11 cellular contexts compared by ENCODE assay signal in the genomic region with DNA sequence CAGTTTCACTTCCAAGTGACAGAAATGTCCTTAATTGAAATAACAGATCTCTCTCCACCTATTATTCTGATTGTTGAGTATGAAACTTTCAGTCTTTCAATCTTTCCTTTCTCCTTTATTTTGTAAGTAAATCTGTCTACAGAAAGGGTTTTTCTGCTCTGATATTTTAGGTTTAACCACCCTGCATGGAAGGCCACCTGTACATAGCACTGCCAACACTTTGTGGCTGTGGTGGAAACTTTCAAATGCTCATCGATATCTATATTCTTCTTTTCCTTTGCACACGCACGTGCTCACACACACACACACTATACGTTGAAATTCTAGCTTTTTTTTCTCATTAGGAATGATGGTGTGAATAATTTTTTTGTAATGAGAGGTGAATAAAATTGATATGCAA.
"Had no signal": no experiment of that assay in that cellular context is flagged by ENCODE, and none has a peak within 500 bp of the region (broad histone marks: within the 10 kb centered on the region; RNA-seq: fewer than 3 reads in every experiment).

No MANE protein-coding gene starts in this region.

- FAIRE-seq: H1, H54 had no signal

- H3K9me3 ChIP-seq: HAP-1 had no signal

- H3K4me3 ChIP-seq: GM23248, GM23338, HAP-1 had no signal

- H2AFZ ChIP-seq: GM23248, GM23338 had no signal

- DNase-seq: GM23248, GOT3, H7, H9, HCEC 1CT, HFFc6 had no signal

- ATAC-seq: GM23338, HCT116 had no signal

- H3K27ac ChIP-seq: GM23248 had no signal

- H3K4me2 ChIP-seq: GM23338 had no signal

- H3K36me3 ChIP-seq: HAP-1 had no signal

- H3K9ac ChIP-seq: GM23248 had no signal
